ENCODE assay signal across 9 cellular contexts in the genomic region with DNA sequence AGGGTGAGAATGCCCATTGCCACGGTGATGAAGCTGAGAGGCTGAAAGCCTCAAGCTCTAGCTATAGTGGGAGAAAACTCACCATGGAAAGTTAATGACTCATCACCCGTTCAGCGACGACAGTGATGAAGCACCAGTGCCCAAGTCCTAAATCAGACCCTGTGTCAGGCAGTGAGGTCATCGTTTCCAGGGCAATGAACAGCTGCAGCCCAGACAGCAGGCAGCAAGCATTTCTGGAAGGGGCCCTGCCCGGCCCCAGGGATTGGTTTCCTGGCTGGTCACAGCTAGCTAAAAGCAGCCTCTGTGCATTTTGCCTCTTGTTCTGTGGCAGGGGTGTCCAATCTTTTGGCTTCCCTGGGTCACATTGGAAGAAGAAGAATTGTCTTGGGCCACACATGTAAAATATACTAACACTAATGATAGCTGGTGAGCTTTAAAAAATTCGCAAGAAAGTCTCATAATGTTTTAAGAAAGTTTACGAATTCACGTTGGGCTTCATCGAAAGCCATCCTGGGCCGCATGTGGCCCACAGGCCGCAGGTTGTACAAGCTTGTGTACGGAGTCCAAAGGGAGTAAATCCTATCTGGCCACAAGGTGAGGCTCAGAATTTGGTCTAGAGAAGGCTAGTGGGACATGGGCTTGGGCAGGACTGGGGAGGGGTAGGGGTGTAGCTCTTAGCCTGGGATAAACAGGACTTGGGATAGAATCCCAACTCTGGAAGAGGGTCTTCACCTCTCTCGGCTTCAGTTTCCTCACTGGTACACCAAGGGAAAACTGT. TPM values are rescaled to one million over a fixed set of nuclear protein-coding genes. Genes with fewer than 3 reads are reported as not detected.
DNase-seq lines count a peak whose midpoint lies in the region; ATAC-seq, FAIRE-seq and TF ChIP-seq lines count a peak whose summit lies in the region.
"Had no signal": no experiment of that assay in that cellular context is flagged by ENCODE, and none has a peak within 500 bp of the region (broad histone marks: within the 10 kb centered on the region; RNA-seq: fewer than 3 reads in every experiment).

No MANE protein-coding gene starts in this region.

- no peak for TF ChIP-seq CTCF in A549 (IDR thresholded peaks at IDR 0.05)
- no peak for TF ChIP-seq CTCF in HFF-Myc (IDR thresholded peaks at IDR 0.05; ENCODE audit: low read depth, low read length, missing control alignments)
- no peak for TF ChIP-seq CTCF in bronchial epithelial cell (IDR thresholded peaks at IDR 0.05; ENCODE audit: insufficient read depth, low read length, severe bottlenecking)

- H3K36me3 Mint-ChIP-seq in T-helper 2 cell treated with Interferon-gamma antibody and Interleukin-4, amounts not matched to agents 5 μg/mL and 100 μg/mL, for 36 hours (ENCODE audit: low read depth): peaks cover 48% of the 10 kb centered on the region

- no peak overlapping the region for H3K27ac Mint-ChIP-seq in T-helper 2 cell treated with Interferon-gamma antibody and Interleukin-4, amounts not matched to agents 5 μg/mL and 100 μg/mL, for 36 hours
- H3K27ac Mint-ChIP-seq: dendritic cell treated with granulocyte-macrophage colony-stimulating factor and Interleukin-4, amounts not matched to agents 40 ng/mL and 50 ng/mL, for 4 days had no signal

- TF ChIP-seq POLR2A in A549 (IDR thresholded peaks at IDR 0.05; ENCODE audit: low read length): no peak

- no peaks in the 10 kb centered on the region for H3K9me3 Mint-ChIP-seq in T-helper 2 cell treated with Interferon-gamma antibody and Interleukin-4, amounts not matched to agents 5 μg/mL and 100 μg/mL, for 36 hours
- H3K9me3 Mint-ChIP-seq: dendritic cell treated with granulocyte-macrophage colony-stimulating factor and Interleukin-4, amounts not matched to agents 40 ng/mL and 50 ng/mL, for 4 days had no signal

- H3K36me3 ChIP-seq in bronchial epithelial cell (ENCODE audit: control insufficient read depth, insufficient read depth, low read length): peaks cover 31% of the 10 kb centered on the region

- POLR2A ChIA-PET in A549 (lab: Yijun Ruan, JAX): interaction anchor here (1.3 to 2.1 kb wide), 2 partner anchors 11 to 41 kb away, joined by 5 to 6 read pairs; partner anchors contain the start of genes DERL2 and MIS12

- no peaks in the 10 kb centered on the region for H3K27me3 Mint-ChIP-seq in T-helper 2 cell treated with Interferon-gamma antibody and Interleukin-4, amounts not matched to agents 5 μg/mL and 100 μg/mL, for 36 hours (ENCODE audit: low read depth)
- H3K27me3 Mint-ChIP-seq: dendritic cell treated with granulocyte-macrophage colony-stimulating factor and Interleukin-4, amounts not matched to agents 40 ng/mL and 50 ng/mL, for 4 days had no signal

- peaks cover 2% of the 10 kb centered on the region for H3K4me1 Mint-ChIP-seq in T-helper 2 cell treated with Interferon-gamma antibody and Interleukin-4, amounts not matched to agents 5 μg/mL and 100 μg/mL, for 36 hours (ENCODE audit: low read depth)

- no peak overlapping the region for H3K4me3 Mint-ChIP-seq in T-helper 2 cell treated with Interferon-gamma antibody and Interleukin-4, amounts not matched to agents 5 μg/mL and 100 μg/mL, for 36 hours
- H3K4me3 Mint-ChIP-seq: dendritic cell treated with granulocyte-macrophage colony-stimulating factor and Interleukin-4, amounts not matched to agents 40 ng/mL and 50 ng/mL, for 4 days had no signal

- no peaks in the 10 kb centered on the region for H3K27me3 ChIP-seq in bronchial epithelial cell (ENCODE audit: control insufficient read depth, insufficient read depth, low read length)

- CTCF ChIA-PET in A549 (lab: Yijun Ruan, JAX): interaction anchor here (0.7 to 2.7 kb wide), 9 partner anchors 9 to 282 kb away, joined by 3 to 11 read pairs (median 3); partner anchors contain the start of gene C1QBP

- H3K9me3 ChIP-seq in A549: no peaks in the 10 kb centered on the region

- ATAC-seq in A549: peak; percentile 90 to 93
- ATAC-seq in left colon: no peak
- ATAC-seq in GM18502 (IDR thresholded peaks at IDR 0.05; ENCODE audit: poor library complexity, unreplicated experiment): no peak
- no peak for ATAC-seq in GM18498 (IDR thresholded peaks at IDR 0.05; ENCODE audit: unreplicated experiment)

- FAIRE-seq in A549 (lab: Jason Lieb, UNC): no peak
- FAIRE-seq in bronchial epithelial cell (lab: Jason Lieb, UNC): no peak

- no peak for TF ChIP-seq RAD21 in A549 (conservative IDR thresholded peaks at IDR 0.05 in 1 of 2, IDR thresholded peaks at IDR 0.05 in 1 of 2)

- WGBS in A549 (ENCODE audit: missing lambda C conversion rate): 52% methylated on average over 14 of the region's 14 CpGs

- DNase-seq in A549 (ENCODE audit: low read depth in 1 of 2, low spot score in 1 of 2) (peak; percentile 81 to 90), HFF-Myc (ENCODE audit: extremely low read depth, low read depth) (peak; percentile 96), bronchial epithelial cell (ENCODE audit: low read depth) (peak; percentile 94), left colon (peak; percentile 10 to 31)
- DNase-seq in T-helper 2 cell treated with Interferon-gamma antibody and Interleukin-4, amounts not matched to agents 5 μg/mL and 100 μg/mL, for 36 hours (ENCODE audit: low spot score): peak; percentile 75
- DNase-seq in stimulated activated CD4-positive, alpha-beta T cell treated with anti-CD3 and anti-CD28 coated beads, Interleukin-4, amount 100 ng/mL, for 4 hours: peak; percentile 44 to 64

- peak overlapping the region; percentile 41 to 68; a peak in 5 of 6 replicates for H3K27ac ChIP-seq in A549

- TF ChIP-seq EP300 in A549 (IDR thresholded peaks at IDR 0.05): no peak

- intact Hi-C loops in left colon (cut with DNase I, micrococcal nuclease): no loop called here

- H3K4me2 ChIP-seq in A549: peak overlapping the region; percentile 49

- H3K4me3 ChIP-seq in A549 (no peak overlapping the region), HFF-Myc (replicated peaks; ENCODE audit: low read depth, low read length) (no peak overlapping the region), bronchial epithelial cell (ENCODE audit: low read depth, low read length) (no peak overlapping the region)

- H3K4me1 ChIP-seq in A549: peaks cover 17% of the 10 kb centered on the region

TF ChIP-seq in A549, 52 proteins besides CTCF, POLR2A, EP300 and RAD21:
- TF ChIP-seq POLR2AphosphoS2 (conservative IDR thresholded peaks at IDR 0.05; ENCODE audit: low read length) (no peak), JUNB (IDR thresholded peaks at IDR 0.05) (0 out of 2 replicates have a peak, but pooled peaks have one; percentile 22), FOSL2 (IDR thresholded peaks at IDR 0.05) (peak; percentile 26; the same call in 1 of the 2 replicates), FOSL2 (CRISPR knock-in tag; IDR thresholded peaks at IDR 0.05) (peak; percentile 87), MAFK (IDR thresholded peaks at IDR 0.05; ENCODE audit: partially characterized antibody) (peak; percentile 26), CHD4 (IDR thresholded peaks at IDR 0.05; ENCODE audit: borderline replicate concordance) (no peak), HOXB5 (CRISPR knock-in tag; IDR thresholded peaks at IDR 0.05) (peak; percentile 75; the same call in 1 of the 2 replicates)
- TF ChIP-seq, protein P1, sequence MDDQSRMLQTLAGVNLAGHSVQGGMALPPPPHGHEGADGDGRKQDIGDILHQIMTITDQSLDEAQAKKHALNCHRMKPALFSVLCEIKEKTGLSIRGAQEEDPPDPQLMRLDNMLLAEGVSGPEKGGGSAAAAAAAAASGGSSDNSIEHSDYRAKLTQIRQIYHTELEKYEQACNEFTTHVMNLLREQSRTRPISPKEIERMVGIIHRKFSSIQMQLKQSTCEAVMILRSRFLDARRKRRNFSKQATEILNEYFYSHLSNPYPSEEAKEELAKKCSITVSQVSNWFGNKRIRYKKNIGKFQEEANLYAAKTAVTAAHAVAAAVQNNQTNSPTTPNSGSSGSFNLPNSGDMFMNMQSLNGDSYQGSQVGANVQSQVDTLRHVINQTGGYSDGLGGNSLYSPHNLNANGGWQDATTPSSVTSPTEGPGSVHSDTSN (IDR thresholded peaks at IDR 0.05): peak; percentile 62; the same call in 1 of the 2 replicates
- TF ChIP-seq, protein P2, sequence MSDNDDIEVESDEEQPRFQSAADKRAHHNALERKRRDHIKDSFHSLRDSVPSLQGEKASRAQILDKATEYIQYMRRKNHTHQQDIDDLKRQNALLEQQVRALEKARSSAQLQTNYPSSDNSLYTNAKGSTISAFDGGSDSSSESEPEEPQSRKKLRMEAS (IDR thresholded peaks at IDR 0.05): 0 out of 2 replicates have a peak, but pooled peaks have one; percentile 25

RNA-seq across cellular contexts. Expression of gene MIS12, which starts 40.6 kb away (rescaled TPM):
- polyA plus RNA-seq in A549 (2011; rRNA removed): 36.6 and 38.2 TPM in 2 replicates
- polyA plus RNA-seq in A549 (2012; cell fraction: cytosol; rRNA removed): 7.1 and 9.5 TPM in 2 replicates
- 4.8 and 7.2 TPM in 2 replicates for polyA plus RNA-seq in A549 (2012; cell fraction: nucleus; rRNA removed)
- 25.9 to 28.2 TPM (median 26.6 TPM) in 3 replicates for polyA plus RNA-seq in A549 (2017; fragmentation: RNase III; extraction: RNeasy Plus Mini Kit Qiagen cat#74134 plus additional on column Dnase treatment)
- polyA minus RNA-seq in A549 (2011; rRNA and poly(A)+ RNA removed): 36.8 and 38.8 TPM in 2 replicates
- 33.4 and 40.3 TPM in 2 replicates for total RNA-seq in bronchial epithelial cell
- total RNA-seq in left colon: 10 to 100 TPM; 10.7 to 11.6 TPM

RNA-seq across cellular contexts. Expression of gene DERL2, which starts 41.0 kb away (rescaled TPM):
- polyA plus RNA-seq in A549 (2011; rRNA removed): 137 and 139 TPM in 2 replicates
- polyA plus RNA-seq in A549 (2012; cell fraction: cytosol; rRNA removed): 48.4 and 51.9 TPM in 2 replicates
- polyA plus RNA-seq in A549 (2012; cell fraction: nucleus; rRNA removed): 33.7 and 50.6 TPM in 2 replicates
- 113 to 120 TPM (median 115 TPM) in 3 replicates for polyA plus RNA-seq in A549 (2017; fragmentation: RNase III; extraction: RNeasy Plus Mini Kit Qiagen cat#74134 plus additional on column Dnase treatment)
- 33.5 and 38.9 TPM in 2 replicates for polyA minus RNA-seq in A549 (2011; rRNA and poly(A)+ RNA removed)
- 19.8 and 35.0 TPM in 2 replicates for total RNA-seq in bronchial epithelial cell
- total RNA-seq in left colon: 10 to 100 TPM; 40.8 to 57.3 TPM

RNA-seq across cellular contexts. Expression of gene NLRP1, which starts 57.3 kb away (rescaled TPM):
- polyA plus RNA-seq in A549 (2011; rRNA removed) (1.1 and 1.2 TPM in 2 replicates), A549 (2017; fragmentation: RNase III; extraction: RNeasy Plus Mini Kit Qiagen cat#74134 plus additional on column Dnase treatment) (2.2 to 4.4 TPM (median 4.3 TPM) in 3 replicates)
- 1.8 and 2.7 TPM in 2 replicates for polyA plus RNA-seq in A549 (2012; cell fraction: cytosol; rRNA removed)
- polyA plus RNA-seq in A549 (2012; cell fraction: nucleus; rRNA removed): 3.6 and 5.2 TPM in 2 replicates
- polyA minus RNA-seq in A549 (2011; rRNA and poly(A)+ RNA removed): 0.29 and 1.1 TPM in 2 replicates
- total RNA-seq in bronchial epithelial cell (12.9 and 17.0 TPM in 2 replicates), left colon (1 to 10 TPM; 3.3 to 8.6 TPM)

RNA-seq across cellular contexts. Expression of gene DHX33, which starts 58.2 kb away (rescaled TPM):
- polyA plus RNA-seq in A549 (2011; rRNA removed) (29.5 and 35.7 TPM in 2 replicates), A549 (2017; fragmentation: RNase III; extraction: RNeasy Plus Mini Kit Qiagen cat#74134 plus additional on column Dnase treatment) (26.7 to 30.4 TPM (median 27.8 TPM) in 3 replicates)
- polyA plus RNA-seq in A549 (2012; cell fraction: cytosol; rRNA removed): 22.6 and 27.4 TPM in 2 replicates
- polyA plus RNA-seq in A549 (2012; cell fraction: nucleus; rRNA removed): 29.3 and 29.4 TPM in 2 replicates
- 44.9 and 53.7 TPM in 2 replicates for polyA minus RNA-seq in A549 (2011; rRNA and poly(A)+ RNA removed)
- total RNA-seq in bronchial epithelial cell (9.1 and 11.1 TPM in 2 replicates), left colon (10 to 100 TPM in 1 of 2 donors, 1 to 10 TPM in 1; 9.2 to 14.5 TPM)

Comparison
In these comparisons a context has a peak if more than half of its experiments do, and no peak if none do; other contexts are left out.
1. ATAC-seq: peak in A549 (2 of 2); none in left colon (single experiment), GM18502 (single experiment) and GM18498 (single experiment).
2. DNase-seq: peak in every context shown above with its lines; median percentile 96 in HFF-Myc; 94 in bronchial epithelial cell; 86 in A549; 75 in T-helper 2 cell treated with Interferon-gamma antibody and Interleukin-4, amounts not matched to agents 5 μg/mL and 100 μg/mL, for 36 hours; 54 in stimulated activated CD4-positive, alpha-beta T cell treated with anti-CD3 and anti-CD28 coated beads, Interleukin-4, amount 100 ng/mL, for 4 hours; 20 in left colon.